In the genomic region with DNA sequence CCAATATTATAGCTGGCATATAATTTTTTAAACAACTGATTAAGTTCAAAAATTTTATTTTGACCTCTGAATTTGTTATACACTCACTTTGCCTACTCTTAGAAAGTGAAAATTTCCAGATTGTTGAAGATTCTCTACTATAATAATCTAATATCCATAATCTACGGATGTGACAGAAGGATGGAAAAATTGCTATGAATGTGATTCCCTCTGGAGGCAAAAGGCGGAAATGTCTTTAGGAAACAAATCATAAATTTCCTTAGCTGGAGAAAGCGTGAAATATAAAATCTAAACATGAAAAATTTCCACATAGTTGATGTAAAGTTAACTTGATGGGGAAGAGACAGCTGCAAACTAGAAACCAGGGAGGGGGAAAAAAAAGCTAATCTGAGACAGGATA, we compare ENCODE assay signal across 22 cellular contexts.
DNase-seq lines count a peak whose midpoint lies in the region; TF ChIP-seq lines count a peak whose summit lies in the region.
"Had no signal": no experiment of that assay in that cellular context is flagged by ENCODE, and none has a peak within 500 bp of the region (broad histone marks: within the 10 kb centered on the region; RNA-seq: fewer than 3 reads in every experiment).

No MANE protein-coding gene starts in this region.

- no peaks in the 10 kb centered on the region for H3K79me1 ChIP-seq in neuronal stem cell (ENCODE audit: low read depth, low read length)

- no peak overlapping the region for H3K4me3 ChIP-seq in LNCaP clone FGC (ENCODE audit: low read depth, low read length)
- no peak overlapping the region for H3K4me3 ChIP-seq in neuronal stem cell (ENCODE audit: low read length in 2 of 2)
- H3K4me3 ChIP-seq: BLaER1 treated with 17β-estradiol and CSF1 and Interleukin-3, amounts not matched to agents 10 nM and 100 nM; K562; SJSA1 had no signal

- no peak overlapping the region for H2BK12ac ChIP-seq in neuronal stem cell (ENCODE audit: low read length)

- no peak overlapping the region for H4K91ac ChIP-seq in neuronal stem cell (ENCODE audit: low read depth, low read length, poor library complexity)

- H2BK15ac ChIP-seq in neuronal stem cell (ENCODE audit: low read length): no peak overlapping the region

- H3K9me3 ChIP-seq in neuronal stem cell (replicated peaks in 1 of 2; ENCODE audit: control insufficient read depth in 2 of 2, insufficient read depth in 1 of 2, low read depth in 1 of 2, low read length in 2 of 2): no peaks in the 10 kb centered on the region
- H3K9me3 ChIP-seq: BLaER1 treated with 17β-estradiol and CSF1 and Interleukin-3, amounts not matched to agents 10 nM and 100 nM; SJSA1 had no signal

- H2BK5ac ChIP-seq in neuronal stem cell (ENCODE audit: low read length): no peak overlapping the region

- no peak overlapping the region for H2BK120ac ChIP-seq in neuronal stem cell (ENCODE audit: low read depth, low read length)

- no peaks in the 10 kb centered on the region for H3K36me3 ChIP-seq in neuronal stem cell (replicated peaks in 1 of 2; ENCODE audit: control insufficient read depth in 2 of 2, insufficient read depth in 2 of 2, low read length in 2 of 2)
- H3K36me3 ChIP-seq: BLaER1 treated with 17β-estradiol and CSF1 and Interleukin-3, amounts not matched to agents 10 nM and 100 nM; SJSA1 had no signal

- no peak overlapping the region for H2AK5ac ChIP-seq in neuronal stem cell (ENCODE audit: low read depth, low read length)

- H3K36me3 Mint-ChIP-seq in chondrocyte (ENCODE audit: low read depth): no peaks in the 10 kb centered on the region
- H3K36me3 Mint-ChIP-seq in progenitor cell of endocrine pancreas (ENCODE audit: insufficient read depth): no peaks in the 10 kb centered on the region
- H3K36me3 Mint-ChIP-seq: CD8-positive, alpha-beta T cell had no signal

- H3K9me3 Mint-ChIP-seq in chondrocyte (ENCODE audit: low read depth): peaks cover 3% of the 10 kb centered on the region
- H3K9me3 Mint-ChIP-seq in progenitor cell of endocrine pancreas (ENCODE audit: low read depth): no peaks in the 10 kb centered on the region
- H3K9me3 Mint-ChIP-seq: CD8-positive, alpha-beta T cell had no signal

- H3K14ac ChIP-seq in neuronal stem cell (ENCODE audit: low read length): no peak overlapping the region

- peaks cover 0 to 5% of the 10 kb centered on the region in 2 donors for H3K4me1 ChIP-seq in neuronal stem cell (ENCODE audit: control insufficient read depth in 2 of 2, insufficient read depth in 1 of 2, low read depth in 1 of 2, low read length in 2 of 2)
- H3K4me1 ChIP-seq: BLaER1 treated with 17β-estradiol and CSF1 and Interleukin-3, amounts not matched to agents 10 nM and 100 nM; SJSA1 had no signal

- no peak overlapping the region for H3K27ac ChIP-seq in neuronal stem cell (replicated peaks; ENCODE audit: low read length)
- H3K27ac ChIP-seq: BLaER1 treated with 17β-estradiol and CSF1 and Interleukin-3, amounts not matched to agents 10 nM and 100 nM; HL-60; SJSA1 had no signal

- no peak overlapping the region for H4K8ac ChIP-seq in neuronal stem cell (ENCODE audit: low read depth, low read length)

- H3K4me3 Mint-ChIP-seq in chondrocyte (ENCODE audit: unreplicated experiment) (no peak overlapping the region), progenitor cell of endocrine pancreas (ENCODE audit: low read depth) (no peak overlapping the region)
- H3K4me3 Mint-ChIP-seq: CD8-positive, alpha-beta T cell had no signal

- no peak overlapping the region for H3K4ac ChIP-seq in neuronal stem cell (ENCODE audit: low read length)

- no peak overlapping the region for H3K18ac ChIP-seq in neuronal stem cell (ENCODE audit: low read length)

- H3K4me1 Mint-ChIP-seq in chondrocyte (ENCODE audit: low read depth) (no peaks in the 10 kb centered on the region), progenitor cell of endocrine pancreas (ENCODE audit: low read depth) (no peaks in the 10 kb centered on the region)

- peak; percentile 38 for DNase-seq in DMS53 (lab: John Stamatoyannopoulos, UW)
- DNase-seq in LNCaP clone FGC (ENCODE audit: low read depth): no peak
- no peak for DNase-seq in chondrocyte (ENCODE audit: low spot score)
- no peak for DNase-seq in neuronal stem cell (ENCODE audit: low spot score)
- DNase-seq in AML-193 (lab: John Stamatoyannopoulos, UW): no peak
- no peak for DNase-seq in progenitor cell of endocrine pancreas (ENCODE audit: low spot score, unreplicated experiment)
- no peak for DNase-seq in stimulated activated CD4-positive, alpha-beta T cell treated with anti-CD3 and anti-CD28 coated beads, Interleukin-2, amount 100 ng/mL, for 48 hours
- DNase-seq: ACHN; CD8-positive, alpha-beta T cell; DMS153; H7; NCI-H1092; NCI-H146; NCI-H2029; NCI-H226; NCI-H510A treated with DMSO at 0.1 percent for 48 hours; NCI-H774; OCI-M1 had no signal

- peaks cover 9% of the 10 kb centered on the region for H3K27me3 Mint-ChIP-seq in chondrocyte (ENCODE audit: low read depth)
- no peaks in the 10 kb centered on the region for H3K27me3 Mint-ChIP-seq in progenitor cell of endocrine pancreas

- TF ChIP-seq CTCF in LNCaP clone FGC (IDR thresholded peaks at IDR 0.05; ENCODE audit: control insufficient read depth, extremely low read depth, insufficient read depth) (peak; percentile 48), chondrocyte (IDR thresholded peaks at IDR 0.05) (peak; percentile 41), progenitor cell of endocrine pancreas (IDR thresholded peaks at IDR 0.05; ENCODE audit: unreplicated experiment) (no peak)

- H3K4me2 ChIP-seq in neuronal stem cell (ENCODE audit: insufficient read depth, low read length, poor library complexity, severe bottlenecking): no peak overlapping the region
- H3K4me2 ChIP-seq: BLaER1 treated with 17β-estradiol and CSF1 and Interleukin-3, amounts not matched to agents 10 nM and 100 nM had no signal

- H2AFZ ChIP-seq in neuronal stem cell (ENCODE audit: low read length): peak overlapping the region; percentile 33

- H3K27ac Mint-ChIP-seq in chondrocyte (ENCODE audit: unreplicated experiment) (no peak overlapping the region), progenitor cell of endocrine pancreas (no peak overlapping the region)
- H3K27ac Mint-ChIP-seq: CD8-positive, alpha-beta T cell had no signal

- H3K23ac ChIP-seq in neuronal stem cell (ENCODE audit: low read depth, low read length, poor library complexity): no peak overlapping the region

- no peaks in the 10 kb centered on the region for H3K27me3 ChIP-seq in neuronal stem cell (ENCODE audit: control insufficient read depth in 3 of 3, insufficient read depth in 3 of 3, low read depth in 1 of 3, low read length in 3 of 3)
- H3K27me3 ChIP-seq: BLaER1 treated with 17β-estradiol and CSF1 and Interleukin-3, amounts not matched to agents 10 nM and 100 nM; SJSA1 had no signal

- no CpG with 5 or more reads among the region's 3 CpGs for WGBS in neuronal stem cell (ENCODE audit: extremely low coverage in 2 of 2, insufficient read length in 2 of 2, insufficient replicate concordance in 1 of 2), 2 donors

- H3K9ac ChIP-seq in neuronal stem cell (ENCODE audit: low read depth, low read length, poor library complexity): no peak overlapping the region
- H3K9ac ChIP-seq: BLaER1 treated with 17β-estradiol and CSF1 and Interleukin-3, amounts not matched to agents 10 nM and 100 nM had no signal
